In the genomic region with DNA sequence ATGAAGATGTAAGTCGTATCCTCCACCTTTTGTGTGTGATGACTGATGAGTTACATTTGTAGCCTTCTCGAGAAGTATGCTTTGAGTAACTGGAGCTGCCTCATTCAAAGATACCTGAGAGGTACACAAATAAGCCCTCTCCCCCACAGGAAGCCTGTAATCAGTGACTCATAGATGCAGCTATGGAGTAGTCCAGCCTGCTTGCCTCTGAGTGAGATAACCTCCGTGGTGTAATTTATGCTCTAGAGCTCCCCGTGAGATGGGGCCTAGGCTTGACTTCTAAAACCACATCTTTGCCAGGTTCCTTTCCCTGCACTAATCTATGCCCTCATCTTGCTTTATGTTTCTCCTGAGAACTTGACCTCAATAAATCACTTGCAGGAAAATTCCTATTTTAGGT, we compare ENCODE assay signal across 9 cellular contexts.
A peak's percentile ranks its signal among the peaks of the same experiment; 100 is the strongest.
DNase-seq lines count a peak whose midpoint lies in the region; ATAC-seq and TF ChIP-seq lines count a peak whose summit lies in the region.
"Had no signal": no experiment of that assay in that cellular context is flagged by ENCODE, and none has a peak within 500 bp of the region (broad histone marks: within the 10 kb centered on the region; RNA-seq: fewer than 3 reads in every experiment).

No MANE protein-coding gene starts in this region.

- H3K36me3 Mint-ChIP-seq in Calu3 (ENCODE audit: insufficient read depth, unreplicated experiment) = no peaks in the 10 kb centered on the region

- no peaks in the 10 kb centered on the region for H3K9me3 ChIP-seq in RWPE2 (ENCODE audit: severe bottlenecking)

- H3K4me3 ChIP-seq in RWPE2 (ENCODE audit: severe bottlenecking) = no peak overlapping the region
- H3K4me3 ChIP-seq: GM12878, left lung had no signal

- DNase-seq in Calu3 (peak; percentile 41), RWPE2 (ENCODE audit: low spot score) (no peak), foreskin keratinocyte (peak; percentile 81 to 90), DMS 273 (lab: John Stamatoyannopoulos, UW; ENCODE audit: unreplicated experiment) (no peak), mucosa of gallbladder (ENCODE audit: low spot score) (no peak)
- DNase-seq: left lung had no signal

- CTCF ChIA-PET in Calu3 (lab: Charles Lee) = interaction anchor here (0.8 kb wide), 1 partner anchor 19 kb away, joined by 3 read pairs; no protein-coding TSS in a partner anchor

- no TSS peak for BruUV-seq in Calu3 (replicated peaks; lab: Mats Ljungman, UMichigan)

- TF ChIP-seq CTCF in Calu3 (IDR thresholded peaks at IDR 0.05; ENCODE audit: unreplicated experiment) (no peak), RWPE2 (IDR thresholded peaks at IDR 0.05; ENCODE audit: poor library complexity, severe bottlenecking) (no peak), foreskin keratinocyte (conservative IDR thresholded peaks at IDR 0.05) (no peak)

- intact Hi-C loops in Calu3 (cut with micrococcal nuclease; ENCODE audit: unreplicated experiment) = loop anchor here (10.0 kb wide), 1 partner anchor 368 kb away; a partner anchor contains a TSS

- H3K27ac Mint-ChIP-seq in Calu3 (ENCODE audit: unreplicated experiment) = no peak overlapping the region

- H3K4me1 Mint-ChIP-seq in Calu3 (ENCODE audit: low read depth, unreplicated experiment) = peaks cover 20% of the 10 kb centered on the region

- H3K36me3 ChIP-seq in RWPE2 (ENCODE audit: low read depth) = no peaks in the 10 kb centered on the region
- H3K36me3 ChIP-seq: left lung had no signal

- peak; percentile 48 for ATAC-seq in GM18868 (IDR thresholded peaks at IDR 0.05; ENCODE audit: unreplicated experiment)
- peak; percentile 94 for ATAC-seq in RWPE2 (ENCODE audit: low read depth)
- ATAC-seq in foreskin keratinocyte = peak; percentile 97
- ATAC-seq in HG02678 (IDR thresholded peaks at IDR 0.05; ENCODE audit: unreplicated experiment) = no peak
- ATAC-seq: GM12878, left lung had no signal

- H3K27me3 ChIP-seq in RWPE2 (ENCODE audit: insufficient read depth, poor library complexity, severe bottlenecking) = no peaks in the 10 kb centered on the region
- no peaks in the 10 kb centered on the region for H3K27me3 ChIP-seq in foreskin keratinocyte
- H3K27me3 ChIP-seq: left lung had no signal

- H3K4me3 Mint-ChIP-seq in Calu3 (ENCODE audit: low read depth, unreplicated experiment) = no peak overlapping the region

- H3K9me3 Mint-ChIP-seq in Calu3 (ENCODE audit: low read depth, unreplicated experiment) = peaks cover 2% of the 10 kb centered on the region

- peaks cover 3% of the 10 kb centered on the region for H3K4me1 ChIP-seq in RWPE2 (ENCODE audit: insufficient read depth, poor library complexity, severe bottlenecking)
- peaks cover 5% of the 10 kb centered on the region for H3K4me1 ChIP-seq in foreskin keratinocyte
- H3K4me1 ChIP-seq: left lung had no signal

- H3K27me3 Mint-ChIP-seq in Calu3 (ENCODE audit: unreplicated experiment) = no peaks in the 10 kb centered on the region

- no peak overlapping the region for H3K27ac ChIP-seq in RWPE2 (ENCODE audit: poor library complexity, severe bottlenecking)
- H3K27ac ChIP-seq in foreskin keratinocyte = no peak overlapping the region
- H3K27ac ChIP-seq: left lung had no signal

Comparison
In these comparisons a context has a peak if more than half of its experiments do, and no peak if none do; other contexts are left out.
1. DNase-seq: peak in Calu3 (single experiment) and foreskin keratinocyte (2 of 2); none in RWPE2 (single experiment), DMS 273 (single experiment) and mucosa of gallbladder (single experiment).